22 cellular contexts compared by ENCODE assay signal in genomic region chrX:32395878-32396277, GRCh38.
"Had no signal": no experiment of that assay in that cellular context is flagged by ENCODE, and none has a peak within 500 bp of the region (broad histone marks: within the 10 kb centered on the region; RNA-seq: fewer than 3 reads in every experiment).

No MANE protein-coding gene starts in this region.

- DNase-seq: Kasumi-1, MV-4-11, NCI-H1048, NCI-H1105, NCI-H1417, NCI-H1436 treated with DMSO at 0.1 percent for 48 hours, NCI-H1694, NCI-H1930, NCI-H2081, NCI-H2107, NCI-H2227 treated with DMSO at 0.1 percent for 48 hours, NCI-H524, NCI-H526 treated with DMSO at 0.1 percent for 48 hours, NCI-H774, RPMI8226, SHP77, SK-N-SH, SW 1271, T-cell had no signal

- ATAC-seq: K562, T-cell had no signal

- FAIRE-seq: HTR-8/SVneo, K562, RCC 7860 had no signal
